ENCODE assay signal across 13 cellular contexts in the genomic region with DNA sequence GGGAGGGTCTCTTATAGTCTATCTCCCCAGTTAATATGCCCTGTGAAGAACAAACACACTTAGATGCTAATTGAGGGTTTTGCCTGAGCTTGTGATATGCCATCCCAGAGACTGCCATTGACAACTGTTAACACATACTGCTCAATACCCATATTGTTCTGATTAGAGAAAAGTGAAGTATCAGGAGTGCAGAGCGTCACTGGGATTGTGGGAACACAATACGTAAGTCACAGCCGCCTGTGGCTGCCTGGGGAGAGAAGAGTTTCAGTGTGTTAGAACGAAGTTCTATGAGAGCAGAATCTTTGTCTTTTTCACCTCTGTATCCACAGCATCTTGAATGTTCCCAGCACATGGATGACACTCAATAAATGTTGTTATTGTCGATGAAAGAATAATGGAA.
DNase-seq lines count a peak whose midpoint lies in the region; ATAC-seq and TF ChIP-seq lines count a peak whose summit lies in the region.
"Had no signal": no experiment of that assay in that cellular context is flagged by ENCODE, and none has a peak within 500 bp of the region (broad histone marks: within the 10 kb centered on the region; RNA-seq: fewer than 3 reads in every experiment).

No MANE protein-coding gene starts in this region.

- intact Hi-C loops in heart right ventricle (cut with DNase I), result no loop called here

- H3K27ac ChIP-seq in cardiac muscle cell, result peak overlapping the region; percentile 19
- no peak overlapping the region for H3K27ac ChIP-seq in heart right ventricle
- H3K27ac ChIP-seq: C4-2B had no signal

- H3K27ac Mint-ChIP-seq in naive B cell, result peak overlapping the region in 5 of 6 donors; percentile 1 to 70 (median 21)
- H3K27ac Mint-ChIP-seq: CD4-positive, alpha-beta T cell; H9 had no signal

- no peaks in the 10 kb centered on the region for H3K9me3 ChIP-seq in cardiac muscle cell (ENCODE audit: low read depth)
- no peaks in the 10 kb centered on the region for H3K9me3 ChIP-seq in heart right ventricle
- H3K9me3 ChIP-seq in BE2C, result no peaks in the 10 kb centered on the region
- H3K9me3 ChIP-seq: Caco-2 had no signal

- H3K27me3 ChIP-seq in cardiac muscle cell, result no peaks in the 10 kb centered on the region
- no peaks in the 10 kb centered on the region for H3K27me3 ChIP-seq in heart right ventricle
- no peaks in the 10 kb centered on the region for H3K27me3 ChIP-seq in BE2C

- 93% methylated on average over 5 of the region's 5 CpGs for WGBS in heart right ventricle, 2 donors

- ATAC-seq in heart right ventricle (no peak), naive B cell (ENCODE audit: low read depth in 2 of 2) (no peak), GM18511 (IDR thresholded peaks at IDR 0.05; ENCODE audit: unreplicated experiment) (no peak)
- ATAC-seq: HepG2 had no signal

- H3K4me3 Mint-ChIP-seq in naive B cell, result no peak overlapping the region
- H3K4me3 Mint-ChIP-seq: CD4-positive, alpha-beta T cell; H9 had no signal

- H3K4me1 ChIP-seq in cardiac muscle cell (ENCODE audit: low read depth) (no peaks in the 10 kb centered on the region), heart right ventricle (peaks cover 0 to 31% (median 7%) of the 10 kb centered on the region in 9 donors), BE2C (no peaks in the 10 kb centered on the region)
- H3K4me1 ChIP-seq: Caco-2 had no signal

- no peaks in the 10 kb centered on the region for H3K27me3 Mint-ChIP-seq in naive B cell

- peaks cover 0 to 1% (median 0%) of the 10 kb centered on the region in 7 donors for H3K9me3 Mint-ChIP-seq in naive B cell
- H3K9me3 Mint-ChIP-seq: CD4-positive, alpha-beta T cell; H9 had no signal

- H3K36me3 ChIP-seq in cardiac muscle cell (peaks cover 20% of the 10 kb centered on the region), heart right ventricle (peaks cover 0 to 54% (median 9%) of the 10 kb centered on the region in 9 donors), BE2C (no peaks in the 10 kb centered on the region)

- H3K4me3 ChIP-seq in cardiac muscle cell (no peak overlapping the region), heart right ventricle (no peak overlapping the region), BE2C (ENCODE audit: low read depth, low read length) (no peak overlapping the region)

- peaks cover 52 to 66% (median 63%) of the 10 kb centered on the region in 3 donors for H3K4me1 Mint-ChIP-seq in naive B cell
- H3K4me1 Mint-ChIP-seq: H9 had no signal

- TF ChIP-seq CTCF in cardiac muscle cell (IDR thresholded peaks at IDR 0.05; ENCODE audit: low read depth, low read length) (no peak), heart right ventricle (IDR thresholded peaks at IDR 0.05) (no peak), BE2C (IDR thresholded peaks at IDR 0.05; ENCODE audit: low read depth, low read length) (no peak)

- DNase-seq in cardiac muscle cell (ENCODE audit: low read depth in 1 of 2, low spot score in 1 of 2), result no peak
- no peak for DNase-seq in heart right ventricle
- peak; percentile 64 for DNase-seq in NCI-H69 (lab: John Stamatoyannopoulos, UW)
- no peak for DNase-seq in naive B cell
- no peak for DNase-seq in stimulated activated naive CD4-positive, alpha-beta T cell treated with Interleukin-2 at 50 U/mL for 16 hours (lab: John Stamatoyannopoulos, UW)
- no peak for DNase-seq in BE2C
- DNase-seq: Caco-2; CD4-positive, alpha-beta T cell; GOT3; H9 had no signal

- H3K36me3 Mint-ChIP-seq in naive B cell, result peaks cover 58 to 71% of the 10 kb centered on the region in 2 donors
